Comparison of ENCODE assay signal across 12 cellular contexts in genomic region chr1:50419192-50419906, GRCh38. TPM values are rescaled to one million over a fixed set of nuclear protein-coding genes. Genes with fewer than 3 reads are reported as not detected.
A peak's percentile ranks its signal among the peaks of the same experiment; 100 is the strongest.
DNase-seq lines count a peak whose midpoint lies in the region; ATAC-seq, FAIRE-seq and TF ChIP-seq lines count a peak whose summit lies in the region.
"Had no signal": no experiment of that assay in that cellular context is flagged by ENCODE, and none has a peak within 500 bp of the region (broad histone marks: within the 10 kb centered on the region; RNA-seq: fewer than 3 reads in every experiment).

No MANE protein-coding gene starts in this region.

- H4K20me1 ChIP-seq in astrocyte (ENCODE audit: insufficient read depth, low read length) = peaks cover 22% of the 10 kb centered on the region

- peak overlapping the region; percentile 18 for H2AFZ ChIP-seq in astrocyte (ENCODE audit: low read depth, low read length)

- peak overlapping the region; percentile 85 for H3K27ac Mint-ChIP-seq in astrocyte (ENCODE audit: unreplicated experiment)
- H3K27ac Mint-ChIP-seq in memory B cell = peak overlapping the region; percentile 81

- H3K9ac ChIP-seq in astrocyte (ENCODE audit: low read length) = no peak overlapping the region

- H3K4me1 ChIP-seq in cardiac muscle cell (ENCODE audit: low read depth) (no peaks in the 10 kb centered on the region), astrocyte (ENCODE audit: insufficient read depth, low read length) (peaks cover 11% of the 10 kb centered on the region), tibial artery (peaks cover 0 to 78% (median 68%) of the 10 kb centered on the region in 4 donors)

- peak overlapping the region; percentile 8 for H3K4me3 ChIP-seq in cardiac muscle cell
- peak overlapping the region; percentile 10 for H3K4me3 ChIP-seq in astrocyte (ENCODE audit: insufficient read depth, low read depth, low read length)
- H3K4me3 ChIP-seq in tibial artery = peak overlapping the region; percentile 22 to 47

- H3K27me3 Mint-ChIP-seq in astrocyte (ENCODE audit: low read depth, unreplicated experiment) (peaks cover 79% of the 10 kb centered on the region), memory B cell (peaks cover 38% of the 10 kb centered on the region)

- H3K79me2 ChIP-seq in astrocyte (ENCODE audit: insufficient read depth, low read length) = peaks cover 26% of the 10 kb centered on the region

- ATAC-seq in memory B cell (ENCODE audit: low read depth) (no peak), HG03045 (IDR thresholded peaks at IDR 0.05; ENCODE audit: unreplicated experiment) (no peak), GM19023 (IDR thresholded peaks at IDR 0.05; ENCODE audit: unreplicated experiment) (no peak)

- TF ChIP-seq CTCF in cardiac muscle cell (IDR thresholded peaks at IDR 0.05; ENCODE audit: low read depth, low read length) = no peak
- no peak for TF ChIP-seq CTCF in astrocyte (IDR thresholded peaks at IDR 0.05; ENCODE audit: insufficient read depth, low read depth, low read length)
- TF ChIP-seq CTCF in tibial artery (IDR thresholded peaks at IDR 0.05) = no peak

- FAIRE-seq in astrocyte (lab: Jason Lieb, UNC) = no peak
- FAIRE-seq: small intestine had no signal

- H3K27me3 ChIP-seq in cardiac muscle cell (peaks cover 100% of the 10 kb centered on the region), astrocyte (ENCODE audit: insufficient read depth, low read length) (peaks cover 87% of the 10 kb centered on the region), tibial artery (peaks cover 0 to 98% of the 10 kb centered on the region in 2 donors)

- intact Hi-C loops in cardiac septum (cut with DNase I) (no loop called here), tibial artery (cut with DNase I; ENCODE audit: low total_unique reads) (no loop called here)

- H3K36me3 Mint-ChIP-seq in astrocyte (ENCODE audit: low read depth, unreplicated experiment) = peaks cover 3% of the 10 kb centered on the region
- H3K36me3 Mint-ChIP-seq in memory B cell = peaks cover 10% of the 10 kb centered on the region

- H3K9me3 ChIP-seq in cardiac muscle cell (ENCODE audit: low read depth) = no peaks in the 10 kb centered on the region
- H3K9me3 ChIP-seq in astrocyte (ENCODE audit: insufficient read depth, low read depth, low read length) = no peaks in the 10 kb centered on the region
- no peaks in the 10 kb centered on the region for H3K9me3 ChIP-seq in tibial artery
- H3K9me3 ChIP-seq: heart right ventricle, upper lobe of left lung had no signal

- H3K4me1 Mint-ChIP-seq in astrocyte (ENCODE audit: low read depth, unreplicated experiment) (no peaks in the 10 kb centered on the region), memory B cell (peaks cover 18% of the 10 kb centered on the region)

- H3K27ac ChIP-seq in cardiac muscle cell (no peak overlapping the region), astrocyte (ENCODE audit: low read depth, low read length) (no peak overlapping the region), tibial artery (no peak overlapping the region)
- H3K27ac ChIP-seq: heart right ventricle, upper lobe of left lung had no signal

- no peak overlapping the region for H3K4me3 Mint-ChIP-seq in astrocyte (ENCODE audit: unreplicated experiment)
- H3K4me3 Mint-ChIP-seq in memory B cell = no peak overlapping the region

- peaks cover 21% of the 10 kb centered on the region for H3K9me3 Mint-ChIP-seq in astrocyte (ENCODE audit: unreplicated experiment)
- peaks cover 5% of the 10 kb centered on the region for H3K9me3 Mint-ChIP-seq in memory B cell

- no peak for DNase-seq in cardiac muscle cell (ENCODE audit: low read depth in 1 of 2, low spot score in 1 of 2)
- DNase-seq in cardiac septum (ENCODE audit: low spot score) = no peak
- DNase-seq in astrocyte (ENCODE audit: low read depth) = no peak
- no peak for DNase-seq in memory B cell (ENCODE audit: low spot score in 2 of 2)
- no peak for DNase-seq in tibial artery
- no peak for DNase-seq in pons (ENCODE audit: low spot score)
- DNase-seq: amniotic stem cell, heart right ventricle, small intestine had no signal

- H3K4me2 ChIP-seq in astrocyte (ENCODE audit: low read length) = peak overlapping the region; percentile 82

- no peaks in the 10 kb centered on the region for H3K36me3 ChIP-seq in cardiac muscle cell
- no peaks in the 10 kb centered on the region for H3K36me3 ChIP-seq in astrocyte (ENCODE audit: insufficient read depth, low read length)
- no peaks in the 10 kb centered on the region for H3K36me3 ChIP-seq in tibial artery
- H3K36me3 ChIP-seq: heart right ventricle, upper lobe of left lung had no signal

RNA-seq across cellular contexts. Expression of gene DMRTA2, which starts 3.9 kb away (rescaled TPM):
- total RNA-seq in cardiac muscle cell = 0.04 and 0.12 TPM in 2 replicates
- polyA plus RNA-seq in cardiac muscle cell = 0.27 TPM in 1 of 2 replicates, not detected in the other
- total RNA-seq in cardiac septum = 0.08 TPM
- not detected in 2 replicates for total RNA-seq in astrocyte
- polyA plus RNA-seq: heart right ventricle had no signal
